In the genomic region with DNA sequence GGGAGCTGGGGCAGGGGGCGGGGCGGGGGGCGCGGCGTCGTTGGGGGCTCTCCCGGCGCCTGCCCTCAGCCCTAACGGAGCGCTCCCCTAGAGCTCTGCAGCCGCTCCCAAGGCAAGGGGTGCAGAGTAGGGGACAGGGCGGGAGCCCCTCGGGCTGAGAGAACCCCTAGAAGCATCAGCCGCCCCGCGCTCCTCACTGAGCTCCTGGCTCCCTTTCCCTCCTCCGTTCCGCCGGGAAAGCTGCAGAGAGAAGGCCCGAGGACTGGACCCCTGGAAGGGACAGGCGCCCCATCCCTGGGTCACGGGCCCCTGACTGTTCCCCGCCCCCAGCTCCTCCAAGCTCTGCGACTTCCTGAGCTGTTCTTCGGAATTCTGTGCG, we compare ENCODE assay signal across 10 cellular contexts. TPM values are rescaled to one million over a fixed set of nuclear protein-coding genes. Genes with fewer than 3 reads are reported as not detected.
DNase-seq lines count a peak whose midpoint lies in the region; ATAC-seq and TF ChIP-seq lines count a peak whose summit lies in the region.
"Had no signal": no experiment of that assay in that cellular context is flagged by ENCODE, and none has a peak within 500 bp of the region (broad histone marks: within the 10 kb centered on the region; RNA-seq: fewer than 3 reads in every experiment).

No MANE protein-coding gene starts in this region.

- TF ChIP-seq CTCF in SK-N-SH (IDR thresholded peaks at IDR 0.05): no peak

- H3K36me3 ChIP-seq in SK-N-SH (replicated peaks in 1 of 2; ENCODE audit: control insufficient read depth in 1 of 2, insufficient read depth in 2 of 2, low read length in 1 of 2): no peaks in the 10 kb centered on the region

- ATAC-seq in SK-N-SH treated with all-trans-retinoic acid at 6 μM for 48 hours: no peak
- ATAC-seq in activated T-cell treated with anti-CD3 and anti-CD28 coated beads, Interleukin-2, amount 50 U/mL, for 72 hours (replicated peaks in 1 of 2): no peak
- no peak for ATAC-seq in stimulated activated memory B cell treated with anti-CD40 and anti-IgM and Interleukin-4, amounts not matched to agents 10 μg/mL and 1 μg/mL and 100 μg/mL, for 72 hours

- WGBS in SK-N-SH (ENCODE audit: low lambda C conversion rate): 39% methylated on average over 12 of the region's 26 CpGs

- no peak for TF ChIP-seq EP300 in SK-N-SH (IDR thresholded peaks at IDR 0.05; ENCODE audit: borderline replicate concordance in 1 of 2, low read depth in 1 of 2, low read length in 1 of 2)

- H3K36me3 Mint-ChIP-seq in activated T-cell treated with anti-CD3 and anti-CD28 coated beads, Interleukin-2, amount 50 U/mL, for 72 hours (ENCODE audit: insufficient read depth in 2 of 2): peaks cover 0 to 7% of the 10 kb centered on the region in 2 donors
- H3K36me3 Mint-ChIP-seq in stimulated activated memory B cell treated with anti-CD40 and anti-IgM and Interleukin-4, amounts not matched to agents 10 μg/mL and 1 μg/mL and 100 μg/mL, for 72 hours: no peaks in the 10 kb centered on the region

- H3K79me2 ChIP-seq in SK-N-SH (ENCODE audit: insufficient read depth): no peaks in the 10 kb centered on the region

- H3K4me3 ChIP-seq in SK-N-SH (ENCODE audit: low read depth in 2 of 2, low read length in 1 of 2) (peak overlapping the region in 1 of 2 experiments; percentile 50; a peak in 2 of 4 replicates), iPS-18c (ENCODE audit: insufficient read depth, low read depth, low read length) (peak overlapping the region; percentile 83)

- peaks cover 13% of the 10 kb centered on the region; the same call in 1 of the 2 replicates for H3K27me3 ChIP-seq in SK-N-SH (ENCODE audit: insufficient read depth)

- H3K9me3 ChIP-seq in SK-N-SH: no peaks in the 10 kb centered on the region
- H3K9me3 ChIP-seq in iPS-18c (ENCODE audit: control insufficient read depth, insufficient read depth, low read length): no peaks in the 10 kb centered on the region

- POLR2A ChIA-PET in SK-N-SH (lab: Yijun Ruan, JAX): no interaction called here
- POLR2A ChIA-PET in HEK293T (lab: Yijun Ruan, JAX): interaction anchor here (3.8 kb wide), 1 partner anchor 13 kb away, joined by 22 read pairs; no protein-coding TSS in a partner anchor

- H3K4me2 ChIP-seq in SK-N-SH: no peak overlapping the region; the same call in 1 of the 2 replicates

- no peak for DNase-seq in SK-N-SH
- no peak for DNase-seq in activated T-cell treated with anti-CD3 and anti-CD28 coated beads, Interleukin-2, amount 50 U/mL, for 72 hours
- DNase-seq in NCI-H526 (lab: John Stamatoyannopoulos, UW): no peak
- no peak for DNase-seq in NCI-H2107 treated with DMSO at 0.1 percent for 48 hours (lab: John Stamatoyannopoulos, UW; ENCODE audit: unreplicated experiment)
- DNase-seq in HEK293T (ENCODE audit: extremely low spot score): no peak

- H3K27ac Mint-ChIP-seq in activated T-cell treated with anti-CD3 and anti-CD28 coated beads, Interleukin-2, amount 50 U/mL, for 72 hours: peak overlapping the region; percentile 26
- no peak overlapping the region for H3K27ac Mint-ChIP-seq in stimulated activated memory B cell treated with anti-CD40 and anti-IgM and Interleukin-4, amounts not matched to agents 10 μg/mL and 1 μg/mL and 100 μg/mL, for 72 hours

- no peaks in the 10 kb centered on the region for H3K9me3 Mint-ChIP-seq in activated T-cell treated with anti-CD3 and anti-CD28 coated beads, Interleukin-2, amount 50 U/mL, for 72 hours
- no peaks in the 10 kb centered on the region for H3K9me3 Mint-ChIP-seq in stimulated activated memory B cell treated with anti-CD40 and anti-IgM and Interleukin-4, amounts not matched to agents 10 μg/mL and 1 μg/mL and 100 μg/mL, for 72 hours

- H3F3A ChIP-seq in SK-N-SH (replicated peaks; ENCODE audit: insufficient read depth): peaks cover 12% of the 10 kb centered on the region

- H4K20me1 ChIP-seq in SK-N-SH (ENCODE audit: insufficient read depth): no peaks in the 10 kb centered on the region

- peaks cover 61% of the 10 kb centered on the region for H3K4me1 Mint-ChIP-seq in activated T-cell treated with anti-CD3 and anti-CD28 coated beads, Interleukin-2, amount 50 U/mL, for 72 hours (ENCODE audit: low read depth)
- peaks cover 28% of the 10 kb centered on the region for H3K4me1 Mint-ChIP-seq in stimulated activated memory B cell treated with anti-CD40 and anti-IgM and Interleukin-4, amounts not matched to agents 10 μg/mL and 1 μg/mL and 100 μg/mL, for 72 hours

- no peak overlapping the region for H3K27ac ChIP-seq in SK-N-SH (ENCODE audit: low read depth in 2 of 2, low read length in 1 of 2)

- peak overlapping the region; percentile 94 for H3K4me3 Mint-ChIP-seq in activated T-cell treated with anti-CD3 and anti-CD28 coated beads, Interleukin-2, amount 50 U/mL, for 72 hours
- peak overlapping the region; percentile 34 for H3K4me3 Mint-ChIP-seq in stimulated activated memory B cell treated with anti-CD40 and anti-IgM and Interleukin-4, amounts not matched to agents 10 μg/mL and 1 μg/mL and 100 μg/mL, for 72 hours

- 0 out of 2 replicates have a peak overlapping the region, but pooled peaks have one; percentile 45 for H2AFZ ChIP-seq in SK-N-SH (ENCODE audit: low read depth)

- no peak for TF ChIP-seq RAD21 in SK-N-SH (IDR thresholded peaks at IDR 0.05; ENCODE audit: low read length)

- CTCF ChIA-PET in SK-N-SH (lab: Yijun Ruan, JAX): interaction anchor here (0.9 to 6.2 kb wide), 14 partner anchors 20 to 169 kb away, joined by 3 to 174 read pairs (median 8); no protein-coding TSS in a partner anchor
- CTCF ChIA-PET in HEK293T (lab: Yijun Ruan, JAX): interaction anchor here (0.7 to 1.3 kb wide), 2 partner anchors 168 to 169 kb away, joined by 3 to 6 read pairs; no protein-coding TSS in a partner anchor

- H3K4me1 ChIP-seq in SK-N-SH (ENCODE audit: control insufficient read depth in 1 of 2, insufficient read depth in 2 of 2, low read depth in 1 of 2, low read length in 1 of 2): peaks cover 0 to 20% of the 10 kb centered on the region in 2 experiments; a peak in 1 of 4 replicates

- peaks cover 17% of the 10 kb centered on the region for H3K27me3 Mint-ChIP-seq in activated T-cell treated with anti-CD3 and anti-CD28 coated beads, Interleukin-2, amount 50 U/mL, for 72 hours (ENCODE audit: low read depth)
- peaks cover 48% of the 10 kb centered on the region for H3K27me3 Mint-ChIP-seq in stimulated activated memory B cell treated with anti-CD40 and anti-IgM and Interleukin-4, amounts not matched to agents 10 μg/mL and 1 μg/mL and 100 μg/mL, for 72 hours

- H3K9me2 ChIP-seq in SK-N-SH: no peaks in the 10 kb centered on the region

- H3K9ac ChIP-seq in SK-N-SH: no peak overlapping the region

TF ChIP-seq in SK-N-SH, 30 proteins besides CTCF, POLR2A, EP300 and RAD21:
- TF ChIP-seq GABPA (IDR thresholded peaks at IDR 0.05; ENCODE audit: low read depth) (no peak), FOXM1 (IDR thresholded peaks at IDR 0.05; ENCODE audit: low read depth) (no peak), YY1 (IDR thresholded peaks at IDR 0.05; ENCODE audit: low read depth) (no peak), TCF12 (IDR thresholded peaks at IDR 0.05) (no peak), MAX (IDR thresholded peaks at IDR 0.05; ENCODE audit: low read depth) (no peak)

TF ChIP-seq in SK-N-SH treated with all-trans-retinoic acid at 6 μM for 48 hours, 23 proteins besides CTCF, POLR2A, EP300 and RAD21 (continues in another document):
- TF ChIP-seq TCF4 (CRISPR knock-in tag; IDR thresholded peaks at IDR 0.05; ENCODE audit: borderline replicate concordance) (no peak), PPARA (CRISPR knock-in tag; IDR thresholded peaks at IDR 0.05; ENCODE audit: borderline replicate concordance) (no peak), ZNF70 (CRISPR knock-in tag; IDR thresholded peaks at IDR 0.05) (no peak), SNAI2 (CRISPR knock-in tag; IDR thresholded peaks at IDR 0.05) (no peak)

TF ChIP-seq in HEK293T, 16 proteins besides CTCF, POLR2A, EP300 and RAD21:
- no peak for TF ChIP-seq L3MBTL2 (conservative IDR thresholded peaks at IDR 0.05)
- no peak for TF ChIP-seq ZNF384 (IDR thresholded peaks at IDR 0.05)
- no peak for TF ChIP-seq CTBP1 (IDR thresholded peaks at IDR 0.05; ENCODE audit: borderline replicate concordance)
- no peak for TF ChIP-seq SUZ12 (IDR thresholded peaks at IDR 0.05)
- TF ChIP-seq FOXA1 (IDR thresholded peaks at IDR 0.05): no peak
- no peak for TF ChIP-seq TARDBP (IDR thresholded peaks at IDR 0.05)

RNA-seq across cellular contexts. Expression of gene PLXDC1, which starts 0.2 kb away (rescaled TPM):
- polyA plus RNA-seq in SK-N-SH (2012; rRNA removed): 1.5 and 2.4 TPM in 2 replicates
- polyA plus RNA-seq in SK-N-SH (2012; cell fraction: cytosol; rRNA removed): 0.46 and 0.90 TPM in 2 replicates
- 5.0 and 9.6 TPM in 2 replicates for polyA plus RNA-seq in SK-N-SH (2012; cell fraction: nucleus; rRNA removed)
- total RNA-seq in activated T-cell treated with anti-CD3 and anti-CD28 coated beads, Interleukin-2, amount 50 U/mL, for 72 hours: 1 to 10 TPM; 3.0 to 5.6 TPM

RNA-seq across cellular contexts. Expression of gene ARL5C, which starts 14.3 kb away (rescaled TPM):
- polyA plus RNA-seq in SK-N-SH (2012; rRNA removed): not detected in 2 replicates
- not detected in 2 replicates for polyA plus RNA-seq in SK-N-SH (2012; cell fraction: cytosol; rRNA removed)
- 0.05 TPM in 1 of 2 replicates, not detected in the other for polyA plus RNA-seq in SK-N-SH (2012; cell fraction: nucleus; rRNA removed)
- under 1 TPM; 0.12 to 0.16 TPM for total RNA-seq in activated T-cell treated with anti-CD3 and anti-CD28 coated beads, Interleukin-2, amount 50 U/mL, for 72 hours
- total RNA-seq: fibroblast of villous mesenchyme, LHCN-M2 had no signal

RNA-seq across cellular contexts. Expression of gene CACNB1, which starts 45.8 kb away (rescaled TPM):
- polyA plus RNA-seq in SK-N-SH (2012; rRNA removed): 7.2 and 7.4 TPM in 2 replicates
- 1.9 and 3.2 TPM in 2 replicates for polyA plus RNA-seq in SK-N-SH (2012; cell fraction: cytosol; rRNA removed)
- 41.0 and 52.4 TPM in 2 replicates for polyA plus RNA-seq in SK-N-SH (2012; cell fraction: nucleus; rRNA removed)
- total RNA-seq in activated T-cell treated with anti-CD3 and anti-CD28 coated beads, Interleukin-2, amount 50 U/mL, for 72 hours: 10 to 100 TPM; 10.5 to 15.3 TPM

RNA-seq across cellular contexts. Expression of gene RPL19, which starts 48.4 kb away (rescaled TPM):
- polyA plus RNA-seq in SK-N-SH (2012; rRNA removed): 2,966 and 3,473 TPM in 2 replicates
- polyA plus RNA-seq in SK-N-SH (2012; cell fraction: cytosol; rRNA removed): 3,628 and 3,647 TPM in 2 replicates
- 962 and 1,107 TPM in 2 replicates for polyA plus RNA-seq in SK-N-SH (2012; cell fraction: nucleus; rRNA removed)
- total RNA-seq in activated T-cell treated with anti-CD3 and anti-CD28 coated beads, Interleukin-2, amount 50 U/mL, for 72 hours: 1,000 to 10,000 TPM; 2,889 to 2,909 TPM
